26 cellular contexts compared by ENCODE assay signal in genomic region chr12:47414511-47414910, GRCh38.
DNase-seq lines count a peak whose midpoint lies in the region; ATAC-seq, FAIRE-seq and TF ChIP-seq lines count a peak whose summit lies in the region.
"Had no signal": no experiment of that assay in that cellular context is flagged by ENCODE, and none has a peak within 500 bp of the region (broad histone marks: within the 10 kb centered on the region; RNA-seq: fewer than 3 reads in every experiment).

No MANE protein-coding gene starts in this region.

- no peak for TF ChIP-seq CTCF in GM10248 (IDR thresholded peaks at IDR 0.05; ENCODE audit: control extremely low read depth, extremely low read depth, low read depth, missing control alignments)
- no peak for TF ChIP-seq CTCF in GM20000 (IDR thresholded peaks at IDR 0.05; ENCODE audit: extremely low read depth, missing control alignments)
- no peak for TF ChIP-seq CTCF in lower leg skin (IDR thresholded peaks at IDR 0.05)

- peak; percentile 62 for DNase-seq in activated CD4-positive, alpha-beta memory T cell treated with anti-CD3 and anti-CD28 coated beads for 36 hours
- DNase-seq in activated CD4-positive, alpha-beta memory T cell treated with anti-CD3 and anti-CD28 coated beads, Interleukin-2, amount 10 ng/mL, durations not matched to agents 7 days and 5 days = no peak
- DNase-seq in GM10248 (ENCODE audit: extremely low spot score) (peak; percentile 25), naive B cell (peak; percentile 42), GM20000 (ENCODE audit: low spot score) (no peak), lower leg skin (ENCODE audit: low spot score in 2 of 2) (no peak), small intestine (no peak)
- DNase-seq: activated CD8-positive, alpha-beta memory T cell treated with anti-CD3 and anti-CD28 coated beads, Interleukin-2, amount 50 U/mL, for 4 hours; activated naive CD8-positive, alpha-beta T cell treated with anti-CD3 and anti-CD28 coated beads, Interleukin-2, amount 10 ng/mL, durations not matched to agents 7 days and 5 days; body of pancreas; effector CD4-positive, alpha-beta T cell; erythroblast; foreskin fibroblast; hypothalamus; islet precursor cell; lower lobe of right lung; NCI-H446; nucleus accumbens; Right ventricle myocardium superior; T1000; uterus had no signal

- no peak for FAIRE-seq in small intestine (lab: Jason Lieb, UNC)
- FAIRE-seq: D721Med had no signal

- CTCF ChIA-PET in activated CD4-positive, alpha-beta memory T cell treated with anti-CD3 and anti-CD28 coated beads for 36 hours (lab: Charles Lee) = interaction anchor here (0.8 to 3.8 kb wide), 6 partner anchors 17 to 394 kb away, joined by 3 to 18 read pairs (median 4); no protein-coding TSS in a partner anchor
- CTCF ChIA-PET in activated CD4-positive, alpha-beta memory T cell treated with anti-CD3 and anti-CD28 coated beads, Interleukin-2, amount 10 ng/mL, durations not matched to agents 7 days and 5 days (lab: Charles Lee) = interaction anchor here (1.6 kb wide), 1 partner anchor 394 kb away, joined by 4 read pairs; no protein-coding TSS in a partner anchor
- CTCF ChIA-PET in GM10248 (lab: Yijun Ruan, JAX) = interaction anchor here (1.2 kb wide), 1 partner anchor 207 kb away, joined by 3 read pairs; no protein-coding TSS in a partner anchor

- H3K9me3 Mint-ChIP-seq in activated CD4-positive, alpha-beta memory T cell treated with anti-CD3 and anti-CD28 coated beads for 36 hours = no peaks in the 10 kb centered on the region
- no peaks in the 10 kb centered on the region for H3K9me3 Mint-ChIP-seq in activated CD4-positive, alpha-beta memory T cell treated with anti-CD3 and anti-CD28 coated beads, Interleukin-2, amount 10 ng/mL, durations not matched to agents 7 days and 5 days
- H3K9me3 Mint-ChIP-seq in activated naive CD8-positive, alpha-beta T cell (ENCODE audit: low read depth) = no peaks in the 10 kb centered on the region
- no peaks in the 10 kb centered on the region for H3K9me3 Mint-ChIP-seq in naive B cell
- H3K9me3 Mint-ChIP-seq: GM23338 had no signal

- H3K9me3 ChIP-seq in small intestine (ENCODE audit: control insufficient read depth, low read depth) = no peaks in the 10 kb centered on the region
- H3K9me3 ChIP-seq: BLaER1, body of pancreas, lower lobe of right lung, uterus had no signal

- H3K27me3 ChIP-seq in small intestine (ENCODE audit: control insufficient read depth in 2 of 2, insufficient read depth in 2 of 2, low read length in 2 of 2) = no peaks in the 10 kb centered on the region
- H3K27me3 ChIP-seq: BLaER1, body of pancreas, uterus had no signal

- H3K27ac Mint-ChIP-seq in activated CD4-positive, alpha-beta memory T cell treated with anti-CD3 and anti-CD28 coated beads for 36 hours = peak overlapping the region; percentile 71
- H3K27ac Mint-ChIP-seq in activated CD4-positive, alpha-beta memory T cell treated with anti-CD3 and anti-CD28 coated beads, Interleukin-2, amount 10 ng/mL, durations not matched to agents 7 days and 5 days = no peak overlapping the region
- peak overlapping the region; percentile 73 for H3K27ac Mint-ChIP-seq in activated naive CD8-positive, alpha-beta T cell
- H3K27ac Mint-ChIP-seq in naive B cell = peak overlapping the region in 3 of 6 donors; percentile 17 to 69 (median 33)
- H3K27ac Mint-ChIP-seq: activated naive CD8-positive, alpha-beta T cell treated with anti-CD3 and anti-CD28 coated beads, Interleukin-2, amount 10 ng/mL, durations not matched to agents 7 days and 5 days; GM23338 had no signal

- no peaks in the 10 kb centered on the region for H3K4me1 ChIP-seq in small intestine (ENCODE audit: control insufficient read depth in 2 of 2, insufficient read depth in 1 of 2, low read depth in 1 of 2, low read length in 1 of 2)
- H3K4me1 ChIP-seq: BLaER1, body of pancreas, lower lobe of right lung, uterus had no signal

- H3K27me3 Mint-ChIP-seq in activated CD4-positive, alpha-beta memory T cell treated with anti-CD3 and anti-CD28 coated beads for 36 hours = no peaks in the 10 kb centered on the region
- H3K27me3 Mint-ChIP-seq in activated CD4-positive, alpha-beta memory T cell treated with anti-CD3 and anti-CD28 coated beads, Interleukin-2, amount 10 ng/mL, durations not matched to agents 7 days and 5 days = no peaks in the 10 kb centered on the region
- no peaks in the 10 kb centered on the region for H3K27me3 Mint-ChIP-seq in activated naive CD8-positive, alpha-beta T cell
- H3K27me3 Mint-ChIP-seq in naive B cell = peaks cover 0 to 8% (median 3%) of the 10 kb centered on the region in 3 donors
- H3K27me3 Mint-ChIP-seq: activated naive CD8-positive, alpha-beta T cell treated with anti-CD3 and anti-CD28 coated beads, Interleukin-2, amount 10 ng/mL, durations not matched to agents 7 days and 5 days had no signal

- POLR2A ChIA-PET in activated CD4-positive, alpha-beta memory T cell treated with anti-CD3 and anti-CD28 coated beads for 36 hours (lab: Charles Lee) = interaction anchor here (1.4 kb wide), 1 partner anchor 58 kb away, joined by 4 read pairs; no protein-coding TSS in a partner anchor
- POLR2A ChIA-PET in activated CD4-positive, alpha-beta memory T cell treated with anti-CD3 and anti-CD28 coated beads, Interleukin-2, amount 10 ng/mL, durations not matched to agents 7 days and 5 days (lab: Charles Lee) = interaction anchor here (1.4 kb wide), 1 partner anchor 17 kb away, joined by 3 read pairs; no protein-coding TSS in a partner anchor
- POLR2A ChIA-PET in GM10248 (lab: Yijun Ruan, JAX) = no interaction called here

- peaks cover 4% of the 10 kb centered on the region for H3K36me3 Mint-ChIP-seq in activated CD4-positive, alpha-beta memory T cell treated with anti-CD3 and anti-CD28 coated beads for 36 hours
- no peaks in the 10 kb centered on the region for H3K36me3 Mint-ChIP-seq in activated CD4-positive, alpha-beta memory T cell treated with anti-CD3 and anti-CD28 coated beads, Interleukin-2, amount 10 ng/mL, durations not matched to agents 7 days and 5 days (ENCODE audit: low read depth)
- peaks cover 2% of the 10 kb centered on the region for H3K36me3 Mint-ChIP-seq in activated naive CD8-positive, alpha-beta T cell
- H3K36me3 Mint-ChIP-seq in naive B cell = no peaks in the 10 kb centered on the region

- 73 to 75% methylated on average over 3 of the region's 3 CpGs for WGBS in lower leg skin, 2 donors
- 60 to 76% (median 74%) methylated on average over 3 of the region's 3 CpGs for WGBS in small intestine, 3 donors

- H3K4me3 ChIP-seq in lower leg skin (ENCODE audit: low read depth, poor library complexity, severe bottlenecking) = no peak overlapping the region
- no peak overlapping the region for H3K4me3 ChIP-seq in small intestine (ENCODE audit: low read depth in 1 of 2, low read length in 2 of 2)
- H3K4me3 ChIP-seq: BLaER1, body of pancreas, GM23338, lower lobe of right lung, uterus had no signal

- H3K4me3 Mint-ChIP-seq in activated CD4-positive, alpha-beta memory T cell treated with anti-CD3 and anti-CD28 coated beads for 36 hours = no peak overlapping the region
- no peak overlapping the region for H3K4me3 Mint-ChIP-seq in activated CD4-positive, alpha-beta memory T cell treated with anti-CD3 and anti-CD28 coated beads, Interleukin-2, amount 10 ng/mL, durations not matched to agents 7 days and 5 days
- peak overlapping the region; percentile 2 for H3K4me3 Mint-ChIP-seq in activated naive CD8-positive, alpha-beta T cell
- H3K4me3 Mint-ChIP-seq in naive B cell = peak overlapping the region in 2 of 8 donors; percentile 42 to 66
- H3K4me3 Mint-ChIP-seq: activated naive CD8-positive, alpha-beta T cell treated with anti-CD3 and anti-CD28 coated beads, Interleukin-2, amount 10 ng/mL, durations not matched to agents 7 days and 5 days; GM23338 had no signal

- intact Hi-C loops in activated CD4-positive, alpha-beta memory T cell treated with anti-CD3 and anti-CD28 coated beads for 36 hours (cut with micrococcal nuclease) = loop anchor here (5.0 kb wide), 1 partner anchor 158 kb away; no protein-coding TSS in a partner anchor
- intact Hi-C loops in lower leg skin (cut with DNase I; ENCODE audit: low total_unique reads) = no loop called here

- H3K4me1 Mint-ChIP-seq in activated CD4-positive, alpha-beta memory T cell treated with anti-CD3 and anti-CD28 coated beads for 36 hours (ENCODE audit: low read depth) = peaks cover 70% of the 10 kb centered on the region
- H3K4me1 Mint-ChIP-seq in activated CD4-positive, alpha-beta memory T cell treated with anti-CD3 and anti-CD28 coated beads, Interleukin-2, amount 10 ng/mL, durations not matched to agents 7 days and 5 days = peaks cover 13% of the 10 kb centered on the region
- peaks cover 71% of the 10 kb centered on the region for H3K4me1 Mint-ChIP-seq in activated naive CD8-positive, alpha-beta T cell (ENCODE audit: low read depth)
- H3K4me1 Mint-ChIP-seq in naive B cell = peaks cover 0 to 6% (median 4%) of the 10 kb centered on the region in 3 donors

- no peaks in the 10 kb centered on the region for H3K36me3 ChIP-seq in small intestine (ENCODE audit: control insufficient read depth in 2 of 2, insufficient read depth in 2 of 2, low read length in 2 of 2)
- H3K36me3 ChIP-seq: BLaER1, lower lobe of right lung, uterus had no signal

- no peak for TF ChIP-seq POLR2A in lower leg skin (IDR thresholded peaks at IDR 0.05)

- no peak overlapping the region for H3K27ac ChIP-seq in small intestine (ENCODE audit: low read depth in 1 of 2, low read length in 1 of 2)
- H3K27ac ChIP-seq: BLaER1, body of pancreas, HL-60, lower lobe of right lung, uterus had no signal

- ATAC-seq in naive B cell (ENCODE audit: low read depth in 2 of 2) = peak; percentile 72 to 85
- ATAC-seq: body of pancreas, GM23338, lower lobe of right lung had no signal

Comparison
In these comparisons a context has a peak if more than half of its experiments do, and no peak if none do; other contexts are left out.
1. DNase-seq: peak in activated CD4-positive, alpha-beta memory T cell treated with anti-CD3 and anti-CD28 coated beads for 36 hours (single experiment), GM10248 (single experiment) and naive B cell (single experiment); none in activated CD4-positive, alpha-beta memory T cell treated with anti-CD3 and anti-CD28 coated beads, Interleukin-2, amount 10 ng/mL, durations not matched to agents 7 days and 5 days (single experiment), GM20000 (single experiment), lower leg skin (0 of 2) and small intestine (single experiment).